Comparison of ENCODE assay signal across 1 cellular context in the genomic region with DNA sequence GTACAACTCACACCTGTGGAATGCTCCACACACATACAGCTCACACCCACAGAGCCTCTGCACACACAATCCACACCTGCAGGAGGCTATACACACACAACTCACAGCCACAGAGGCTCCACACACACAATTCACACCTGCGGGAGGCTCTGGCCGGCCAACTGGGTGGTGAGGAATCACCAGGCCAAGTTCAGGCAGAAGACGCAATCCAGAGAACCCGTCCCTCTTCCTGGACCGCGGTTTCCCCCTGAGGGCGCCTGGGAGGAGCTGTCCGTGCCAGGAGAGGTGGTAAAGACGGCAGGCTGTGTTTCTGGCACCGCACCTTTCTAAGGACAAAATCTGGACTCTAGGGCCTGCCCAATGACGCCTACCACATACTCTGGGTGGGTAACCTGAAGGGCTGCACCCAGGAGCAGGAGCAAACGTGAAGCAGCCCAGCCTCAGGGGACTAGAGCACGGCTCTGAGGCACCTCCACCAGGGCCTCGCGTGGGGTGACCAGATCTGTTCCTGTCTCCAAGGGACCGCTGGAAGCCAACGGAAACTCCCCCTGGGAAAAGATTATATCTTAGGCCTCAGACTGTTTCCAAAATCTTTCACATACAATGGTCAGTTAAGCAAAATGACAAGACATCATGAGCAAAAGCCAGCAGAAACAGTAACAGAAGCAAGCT.
TF ChIP-seq lines count a peak whose summit lies in the region.

No MANE protein-coding gene starts in this region.

TF ChIP-seq in IMR-90, 13 proteins besides CTCF, POLR2A, EP300 and RAD21:
- TF ChIP-seq CHD1 (IDR thresholded peaks at IDR 0.05; ENCODE audit: low read depth, low read length) (no peak), RCOR1 (IDR thresholded peaks at IDR 0.05; ENCODE audit: insufficient replicate concordance, low read length) (no peak), RFX5 (IDR thresholded peaks at IDR 0.05; ENCODE audit: low read depth, low read length) (no peak), USF2 (IDR thresholded peaks at IDR 0.05; ENCODE audit: low read depth, low read length) (no peak), CEBPB (IDR thresholded peaks at IDR 0.05; ENCODE audit: low read depth, low read length) (no peak), NFE2L2 (IDR thresholded peaks at IDR 0.05; ENCODE audit: low read depth, low read length) (no peak), MAFK (IDR thresholded peaks at IDR 0.05; ENCODE audit: low read depth, low read length) (no peak), BHLHE40 (IDR thresholded peaks at IDR 0.05; ENCODE audit: low read depth, low read length) (no peak), MXI1 (IDR thresholded peaks at IDR 0.05; ENCODE audit: borderline replicate concordance, low read depth, low read length) (no peak), FOS (IDR thresholded peaks at IDR 0.05; ENCODE audit: low read depth, low read length) (no peak), MAZ (IDR thresholded peaks at IDR 0.05; ENCODE audit: borderline replicate concordance, low read depth, low read length) (no peak), SMC3 (IDR thresholded peaks at IDR 0.05; ENCODE audit: low read depth, low read length) (no peak)
- TF ChIP-seq, protein P1, sequence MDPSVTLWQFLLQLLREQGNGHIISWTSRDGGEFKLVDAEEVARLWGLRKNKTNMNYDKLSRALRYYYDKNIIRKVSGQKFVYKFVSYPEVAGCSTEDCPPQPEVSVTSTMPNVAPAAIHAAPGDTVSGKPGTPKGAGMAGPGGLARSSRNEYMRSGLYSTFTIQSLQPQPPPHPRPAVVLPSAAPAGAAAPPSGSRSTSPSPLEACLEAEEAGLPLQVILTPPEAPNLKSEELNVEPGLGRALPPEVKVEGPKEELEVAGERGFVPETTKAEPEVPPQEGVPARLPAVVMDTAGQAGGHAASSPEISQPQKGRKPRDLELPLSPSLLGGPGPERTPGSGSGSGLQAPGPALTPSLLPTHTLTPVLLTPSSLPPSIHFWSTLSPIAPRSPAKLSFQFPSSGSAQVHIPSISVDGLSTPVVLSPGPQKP (IDR thresholded peaks at IDR 0.05; ENCODE audit: borderline replicate concordance, low read depth, low read length): no peak
